26 cellular contexts compared by ENCODE assay signal in genomic region chr1:74570797-74571492, GRCh38. TPM values are rescaled to one million over a fixed set of nuclear protein-coding genes. Genes with fewer than 3 reads are reported as not detected.
DNase-seq lines count a peak whose midpoint lies in the region; ATAC-seq lines count a peak whose summit lies in the region.
"Had no signal": no experiment of that assay in that cellular context is flagged by ENCODE, and none has a peak within 500 bp of the region (broad histone marks: within the 10 kb centered on the region; RNA-seq: fewer than 3 reads in every experiment).

No MANE protein-coding gene starts in this region.

- H3K4ac ChIP-seq in mesendoderm (ENCODE audit: low read depth, low read length), result no peak overlapping the region

- H3K36me3 Mint-ChIP-seq in activated T-helper 2 cell treated with anti-CD3 and anti-CD28 coated beads, Interferon-gamma antibody, Interleukin-2, Interleukin-4, amounts not matched to agents 10 μg/mL and 5 μg/mL and 100 μg/mL, durations not matched to agents 14 hours and 24 hours and 36 hours (ENCODE audit: low read depth), result no peaks in the 10 kb centered on the region

- H2BK15ac ChIP-seq in mesendoderm (replicated peaks; ENCODE audit: low read depth), result no peak overlapping the region

- no peak overlapping the region for H3K4me3 ChIP-seq in mesendoderm (ENCODE audit: low read length)
- H3K4me3 ChIP-seq: colonic mucosa, heart left ventricle, left lung, psoas muscle, stomach had no signal

- H3K9me3 Mint-ChIP-seq in activated T-helper 2 cell treated with anti-CD3 and anti-CD28 coated beads, Interferon-gamma antibody, Interleukin-2, Interleukin-4, amounts not matched to agents 10 μg/mL and 5 μg/mL and 100 μg/mL, durations not matched to agents 14 hours and 24 hours and 36 hours, result no peaks in the 10 kb centered on the region
- H3K9me3 Mint-ChIP-seq: HFFc6, nephron had no signal

- H3K79me2 ChIP-seq in mesendoderm (ENCODE audit: control insufficient read depth, insufficient read depth, low read length), result no peaks in the 10 kb centered on the region

- H3K4me1 Mint-ChIP-seq in activated T-helper 2 cell treated with anti-CD3 and anti-CD28 coated beads, Interferon-gamma antibody, Interleukin-2, Interleukin-4, amounts not matched to agents 10 μg/mL and 5 μg/mL and 100 μg/mL, durations not matched to agents 14 hours and 24 hours and 36 hours (ENCODE audit: low read depth), result no peaks in the 10 kb centered on the region

- DNase-seq in DMS 273 treated with DMSO at 0.1 percent for 48 hours (lab: John Stamatoyannopoulos, UW) (peak; percentile 89), NCI-H1694 treated with DMSO at 0.1 percent for 48 hours (lab: John Stamatoyannopoulos, UW) (peak; percentile 94), SHP77 treated with DMSO at 0.1 percent for 48 hours (lab: John Stamatoyannopoulos, UW) (peak; percentile 16), mesendoderm (peak; percentile 13), activated T-cell treated with anti-CD3 and anti-CD28 coated beads for 4 hours (no peak)
- no peak for DNase-seq in activated T-helper 2 cell treated with anti-CD3 and anti-CD28 coated beads, Interferon-gamma antibody, Interleukin-2, Interleukin-4, amounts not matched to agents 10 μg/mL and 5 μg/mL and 100 μg/mL, durations not matched to agents 14 hours and 24 hours and 36 hours (ENCODE audit: low spot score)
- DNase-seq: activated CD4-positive, alpha-beta T cell treated with anti-CD3 and anti-CD28 coated beads, Interleukin-2, amount 50 U/mL, for 4 hours; activated gamma-delta T cell treated with Interleukin-2 at 50 U/mL for 16 hours; colonic mucosa; DMS79 treated with DMSO at 0.1 percent for 48 hours; heart left ventricle; HFFc6; left lung; NCI-H526 treated with DMSO at 0.1 percent for 48 hours; OCI-M1; psoas muscle; SIG-M5; small intestine; stimulated activated CD4-positive, alpha-beta T cell treated with anti-CD3 and anti-CD28 coated beads, Interleukin-2, amount 100 ng/mL, for 48 hours; stomach; trophoblast cell had no signal

- H3K18ac ChIP-seq in mesendoderm (ENCODE audit: low read length), result no peak overlapping the region

- H3K9ac ChIP-seq in mesendoderm (ENCODE audit: low read length), result no peak overlapping the region

- WGBS in mesendoderm (ENCODE audit: extremely low coverage, insufficient coverage, low lambda C conversion rate), result no CpG with 5 or more reads among the region's 14 CpGs

- H2BK120ac ChIP-seq in mesendoderm (ENCODE audit: low read depth, low read length), result no peak overlapping the region

- no peak overlapping the region for H2AK5ac ChIP-seq in mesendoderm (ENCODE audit: low read length)

- ATAC-seq in GM21619 (IDR thresholded peaks at IDR 0.05; ENCODE audit: unreplicated experiment) (no peak), HG02610 (IDR thresholded peaks at IDR 0.05; ENCODE audit: unreplicated experiment) (no peak)
- ATAC-seq: heart left ventricle, left lung, psoas muscle had no signal

- no peaks in the 10 kb centered on the region for H3K36me3 ChIP-seq in mesendoderm (ENCODE audit: control insufficient read depth, insufficient read depth, low read length)
- H3K36me3 ChIP-seq: colonic mucosa, heart left ventricle, left lung, stomach had no signal

- no peak overlapping the region for H3K27ac Mint-ChIP-seq in activated T-helper 2 cell treated with anti-CD3 and anti-CD28 coated beads, Interferon-gamma antibody, Interleukin-2, Interleukin-4, amounts not matched to agents 10 μg/mL and 5 μg/mL and 100 μg/mL, durations not matched to agents 14 hours and 24 hours and 36 hours
- H3K27ac Mint-ChIP-seq: HFFc6 had no signal

- no peak overlapping the region for H3K4me3 Mint-ChIP-seq in activated T-helper 2 cell treated with anti-CD3 and anti-CD28 coated beads, Interferon-gamma antibody, Interleukin-2, Interleukin-4, amounts not matched to agents 10 μg/mL and 5 μg/mL and 100 μg/mL, durations not matched to agents 14 hours and 24 hours and 36 hours (ENCODE audit: low read depth)
- H3K4me3 Mint-ChIP-seq: HFFc6, nephron had no signal

- H3K27me3 Mint-ChIP-seq in activated T-helper 2 cell treated with anti-CD3 and anti-CD28 coated beads, Interferon-gamma antibody, Interleukin-2, Interleukin-4, amounts not matched to agents 10 μg/mL and 5 μg/mL and 100 μg/mL, durations not matched to agents 14 hours and 24 hours and 36 hours (ENCODE audit: low read depth), result no peaks in the 10 kb centered on the region

- H3K27me3 ChIP-seq in mesendoderm (ENCODE audit: insufficient read depth, low read length, poor library complexity), result no peaks in the 10 kb centered on the region
- H3K27me3 ChIP-seq: colonic mucosa, stomach had no signal

- intact Hi-C loops in activated T-helper 2 cell treated with anti-CD3 and anti-CD28 coated beads, Interferon-gamma antibody, Interleukin-2, Interleukin-4, amounts not matched to agents 10 μg/mL and 5 μg/mL and 100 μg/mL, durations not matched to agents 14 hours and 24 hours and 36 hours (cut with micrococcal nuclease), result no loop called here

- H3K27ac ChIP-seq in mesendoderm (ENCODE audit: low read depth, low read length), result no peak overlapping the region
- H3K27ac ChIP-seq: colonic mucosa, heart left ventricle, left lung, psoas muscle, stomach had no signal

- no peak overlapping the region for H4K8ac ChIP-seq in mesendoderm (ENCODE audit: low read depth, low read length)

- H3K4me1 ChIP-seq in mesendoderm (ENCODE audit: control insufficient read depth, low read depth, low read length), result no peaks in the 10 kb centered on the region
- H3K4me1 ChIP-seq: colonic mucosa, heart left ventricle, left lung, psoas muscle, stomach had no signal

- no peak overlapping the region for H2BK5ac ChIP-seq in mesendoderm (ENCODE audit: low read length)

- no peak overlapping the region for H3K23ac ChIP-seq in mesendoderm (ENCODE audit: low read length)

- no peak overlapping the region for H3K4me2 ChIP-seq in mesendoderm (ENCODE audit: low read length)

- H3K56ac ChIP-seq in mesendoderm (ENCODE audit: low read length), result no peak overlapping the region

- H3K79me1 ChIP-seq in mesendoderm (ENCODE audit: low read length), result no peaks in the 10 kb centered on the region

- no peak overlapping the region for H4K5ac ChIP-seq in mesendoderm (ENCODE audit: low read length)

RNA-seq across cellular contexts. Expression of gene LRRC53, which starts 58.5 kb away (rescaled TPM):
- not detected for polyA plus RNA-seq in mesendoderm (2013, experiment 1 of 2)
- polyA plus RNA-seq in mesendoderm (2013, experiment 2 of 2), result not detected
- total RNA-seq in activated T-helper 2 cell treated with anti-CD3 and anti-CD28 coated beads, Interferon-gamma antibody, Interleukin-2, Interleukin-4, amounts not matched to agents 10 μg/mL and 5 μg/mL and 100 μg/mL, durations not matched to agents 14 hours and 24 hours and 36 hours, result not detected in 2 replicates
- total RNA-seq: HFFc6; left lung; psoas muscle; stomach; T-helper 1 cell treated with Interleukin-12 subunit alpha and Interleukin-12 subunit beta and Interleukin-4 antibody, amounts not matched to agents 30 ng/mL and 1 ng/mL, for 36 hours had no signal
- polyA plus RNA-seq: adipose tissue, psoas muscle, small intestine, stomach had no signal

Comparison
In these comparisons a context has a peak if more than half of its experiments do, and no peak if none do; other contexts are left out.
1. DNase-seq: peak in DMS 273 treated with DMSO at 0.1 percent for 48 hours (single experiment), NCI-H1694 treated with DMSO at 0.1 percent for 48 hours (single experiment), SHP77 treated with DMSO at 0.1 percent for 48 hours (single experiment) and mesendoderm (single experiment); none in activated T-helper 2 cell treated with anti-CD3 and anti-CD28 coated beads, Interferon-gamma antibody, Interleukin-2, Interleukin-4, amounts not matched to agents 10 μg/mL and 5 μg/mL and 100 μg/mL, durations not matched to agents 14 hours and 24 hours and 36 hours (single experiment) and activated T-cell treated with anti-CD3 and anti-CD28 coated beads for 4 hours (single experiment).